Comparison of ENCODE assay signal across 14 cellular contexts in the genomic region with DNA sequence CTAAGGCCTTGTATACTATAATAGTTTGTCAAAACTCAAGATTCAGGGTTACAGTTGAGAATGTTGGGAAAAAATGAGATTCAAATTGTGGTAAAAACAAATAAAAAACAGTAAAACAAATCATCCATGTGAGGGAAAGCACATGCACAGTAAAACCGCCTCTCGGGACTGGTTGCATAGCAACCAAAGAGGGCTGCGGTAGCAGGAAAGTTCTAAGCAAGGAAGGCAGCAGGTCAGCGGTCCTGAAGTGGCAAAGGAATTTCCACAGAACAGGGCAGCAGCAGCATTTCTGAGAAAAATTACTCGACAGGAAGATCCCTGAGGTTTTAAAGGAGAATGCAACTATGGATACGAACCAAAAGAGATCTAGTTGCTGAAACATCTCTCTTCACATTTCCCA.
DNase-seq lines count a peak whose midpoint lies in the region; TF ChIP-seq lines count a peak whose summit lies in the region.
"Had no signal": no experiment of that assay in that cellular context is flagged by ENCODE, and none has a peak within 500 bp of the region (broad histone marks: within the 10 kb centered on the region; RNA-seq: fewer than 3 reads in every experiment).

No MANE protein-coding gene starts in this region.

- no peak overlapping the region for H3K9ac ChIP-seq in BLaER1

- peaks cover 24% of the 10 kb centered on the region for H3K4me1 ChIP-seq in BLaER1

- TF ChIP-seq CTCF in nephron progenitor cell (IDR thresholded peaks at IDR 0.05), result no peak

- H3K36me3 ChIP-seq in BLaER1, result no peaks in the 10 kb centered on the region
- H3K36me3 ChIP-seq: HAP-1 had no signal

- H4K20me1 ChIP-seq in BLaER1, result no peaks in the 10 kb centered on the region

- H3K27me3 ChIP-seq in BLaER1, result no peaks in the 10 kb centered on the region

- peak overlapping the region; percentile 68 for H3K4me2 ChIP-seq in BLaER1

- H3K4me3 ChIP-seq in BLaER1, result no peak overlapping the region
- H3K4me3 ChIP-seq: HAP-1 had no signal

- no peak overlapping the region for H3K4me3 Mint-ChIP-seq in nephron progenitor cell
- H3K4me3 Mint-ChIP-seq: brain; CD4-positive, alpha-beta T cell; immature natural killer cell; naive B cell had no signal

- in situ Hi-C loops in ACHN (cut with HindIII; ENCODE audit: low pct_ligation_motif_present, low pct_unique_long_range_greater_than_20kb, low sequenced_read_pairs), result no loop called here

- no peaks in the 10 kb centered on the region for H3K9me3 Mint-ChIP-seq in nephron progenitor cell
- H3K9me3 Mint-ChIP-seq: CD4-positive, alpha-beta T cell had no signal

- no peaks in the 10 kb centered on the region for H3K9me3 ChIP-seq in BLaER1
- H3K9me3 ChIP-seq: HAP-1 had no signal

- H3K36me3 Mint-ChIP-seq in nephron progenitor cell (ENCODE audit: low read depth), result no peaks in the 10 kb centered on the region
- H3K36me3 Mint-ChIP-seq: brain, immature natural killer cell, naive B cell had no signal

- H3K27ac ChIP-seq in BLaER1, result no peak overlapping the region

- peaks cover 3% of the 10 kb centered on the region for H3K27me3 Mint-ChIP-seq in nephron progenitor cell (ENCODE audit: low read depth, poor library complexity)
- H3K27me3 Mint-ChIP-seq: brain; CD4-positive, alpha-beta T cell had no signal

- peaks cover 20% of the 10 kb centered on the region for H3K4me1 Mint-ChIP-seq in nephron progenitor cell
- H3K4me1 Mint-ChIP-seq: naive B cell had no signal

- H3K27ac Mint-ChIP-seq in nephron progenitor cell, result no peak overlapping the region
- H3K27ac Mint-ChIP-seq: CD4-positive, alpha-beta T cell; immature natural killer cell; naive B cell had no signal

- DNase-seq in M059J (ENCODE audit: low read depth), result peak; percentile 79
- peak; percentile 33 for DNase-seq in fibroblast of gingiva (ENCODE audit: low read depth)
- peak; percentile 47 for DNase-seq in nephron progenitor cell
- DNase-seq in ACHN, result no peak
- no peak for DNase-seq in COLO668 (lab: John Stamatoyannopoulos, UW; ENCODE audit: unreplicated experiment)
- no peak for DNase-seq in GM03348 (ENCODE audit: low spot score)
- DNase-seq in NCI-H1048 (lab: John Stamatoyannopoulos, UW), result no peak
- DNase-seq: CD4-positive, alpha-beta T cell; immature natural killer cell; naive B cell; NCI-H2029 treated with DMSO at 0.1 percent for 48 hours had no signal

Comparison
In these comparisons a context has a peak if more than half of its experiments do, and no peak if none do; other contexts are left out.
1. DNase-seq: peak in M059J (single experiment), fibroblast of gingiva (single experiment) and nephron progenitor cell (single experiment); none in ACHN (single experiment), COLO668 (single experiment), GM03348 (single experiment) and NCI-H1048 (single experiment).